ENCODE assay signal across 1 cellular context in the genomic region with DNA sequence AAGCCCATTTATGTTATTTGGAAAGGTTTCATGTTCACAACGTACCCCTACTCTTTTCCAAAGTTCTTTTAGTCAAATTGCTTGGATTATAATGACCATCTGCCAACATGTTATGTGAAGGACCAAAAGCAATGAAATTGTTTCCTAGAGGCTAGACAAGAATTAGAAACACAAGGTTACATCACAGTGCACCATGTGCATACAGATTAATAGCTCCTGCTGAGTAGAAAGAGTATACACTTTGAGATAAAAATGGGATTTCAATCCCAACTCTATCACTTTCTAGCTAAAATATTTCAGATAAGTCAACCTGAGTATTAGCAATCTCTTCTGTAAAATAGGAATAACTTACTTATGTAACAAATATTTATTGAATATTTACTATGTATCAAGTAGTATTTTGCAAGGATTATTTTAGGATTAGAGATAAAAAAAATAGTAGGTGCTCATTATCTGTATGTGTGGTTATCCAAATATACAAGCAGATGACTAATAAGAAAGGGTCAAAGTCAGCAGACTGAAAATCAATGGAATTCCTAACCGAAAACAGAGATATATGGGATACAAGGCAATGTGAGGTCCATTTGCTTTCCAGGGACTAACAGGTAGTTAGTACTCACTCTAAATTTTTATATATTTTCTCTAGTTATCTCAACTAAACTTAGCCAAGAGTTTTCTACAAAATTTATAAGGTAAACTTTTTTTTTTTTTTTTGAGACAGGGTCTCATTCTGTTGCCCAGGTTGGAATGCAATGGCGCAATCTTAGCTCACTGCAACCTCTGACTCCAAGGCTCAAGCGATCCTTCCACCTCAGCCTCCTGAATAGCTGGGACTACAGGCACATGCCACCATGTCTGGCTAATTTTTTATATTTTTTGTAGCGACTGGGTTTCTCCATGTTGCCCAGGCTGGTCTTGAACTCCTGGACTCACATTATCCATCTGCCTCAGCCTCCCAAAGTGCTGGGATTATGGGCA.
TF ChIP-seq lines count a peak whose summit lies in the region.

No MANE protein-coding gene starts in this region.

TF ChIP-seq in IMR-90, 13 proteins besides CTCF, POLR2A, EP300 and RAD21 (continued from another document):
- TF ChIP-seq BHLHE40 (IDR thresholded peaks at IDR 0.05; ENCODE audit: low read depth, low read length) = no peak
- TF ChIP-seq USF2 (IDR thresholded peaks at IDR 0.05; ENCODE audit: low read depth, low read length) = no peak
- no peak for TF ChIP-seq FOS (IDR thresholded peaks at IDR 0.05; ENCODE audit: low read depth, low read length)
- no peak for TF ChIP-seq RFX5 (IDR thresholded peaks at IDR 0.05; ENCODE audit: low read depth, low read length)
- TF ChIP-seq MAZ (IDR thresholded peaks at IDR 0.05; ENCODE audit: borderline replicate concordance, low read depth, low read length) = no peak
- TF ChIP-seq, protein P1, sequence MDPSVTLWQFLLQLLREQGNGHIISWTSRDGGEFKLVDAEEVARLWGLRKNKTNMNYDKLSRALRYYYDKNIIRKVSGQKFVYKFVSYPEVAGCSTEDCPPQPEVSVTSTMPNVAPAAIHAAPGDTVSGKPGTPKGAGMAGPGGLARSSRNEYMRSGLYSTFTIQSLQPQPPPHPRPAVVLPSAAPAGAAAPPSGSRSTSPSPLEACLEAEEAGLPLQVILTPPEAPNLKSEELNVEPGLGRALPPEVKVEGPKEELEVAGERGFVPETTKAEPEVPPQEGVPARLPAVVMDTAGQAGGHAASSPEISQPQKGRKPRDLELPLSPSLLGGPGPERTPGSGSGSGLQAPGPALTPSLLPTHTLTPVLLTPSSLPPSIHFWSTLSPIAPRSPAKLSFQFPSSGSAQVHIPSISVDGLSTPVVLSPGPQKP (IDR thresholded peaks at IDR 0.05; ENCODE audit: borderline replicate concordance, low read depth, low read length) = no peak
- TF ChIP-seq MAFK (IDR thresholded peaks at IDR 0.05; ENCODE audit: low read depth, low read length) = no peak
- no peak for TF ChIP-seq MXI1 (IDR thresholded peaks at IDR 0.05; ENCODE audit: borderline replicate concordance, low read depth, low read length)
